Comparison of ENCODE assay signal across 7 cellular contexts in the genomic region with DNA sequence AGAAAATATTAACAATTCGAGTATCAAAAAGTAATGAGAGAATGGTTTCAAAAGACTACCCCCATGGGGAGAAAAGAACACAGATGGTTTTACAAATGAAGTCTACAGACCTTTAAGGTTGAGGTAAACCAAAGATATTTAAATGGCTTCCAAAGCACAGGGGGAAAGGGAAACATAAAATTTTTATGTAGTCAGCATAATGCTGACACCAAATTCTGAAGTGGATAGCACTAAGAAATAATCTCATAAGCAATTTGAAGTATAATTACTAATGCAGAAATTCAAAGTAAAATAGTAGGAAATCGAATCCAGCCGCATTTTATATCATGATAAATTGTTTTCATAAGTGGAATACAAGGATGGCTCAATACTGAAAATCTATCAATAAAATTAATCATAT. TPM values are rescaled to one million over a fixed set of nuclear protein-coding genes. Genes with fewer than 3 reads are reported as not detected.
"Had no signal": no experiment of that assay in that cellular context is flagged by ENCODE, and none has a peak within 500 bp of the region (broad histone marks: within the 10 kb centered on the region; RNA-seq: fewer than 3 reads in every experiment).

No MANE protein-coding gene starts in this region.

- DNase-seq: GDM1, GF-D8 had no signal

- ATAC-seq: GM12878 had no signal

- H3K4me3 ChIP-seq: GM12878 had no signal

- FAIRE-seq: GM12878, GM12891, GM12892, GM18507, GM19239 had no signal

RNA-seq across cellular contexts. Expression of a gene that starts 30.3 kb away (rescaled TPM):
- total RNA-seq: GM12878 had no signal
- polyA plus RNA-seq: GM12878 had no signal
